Comparison of ENCODE assay signal across 8 cellular contexts in the genomic region with DNA sequence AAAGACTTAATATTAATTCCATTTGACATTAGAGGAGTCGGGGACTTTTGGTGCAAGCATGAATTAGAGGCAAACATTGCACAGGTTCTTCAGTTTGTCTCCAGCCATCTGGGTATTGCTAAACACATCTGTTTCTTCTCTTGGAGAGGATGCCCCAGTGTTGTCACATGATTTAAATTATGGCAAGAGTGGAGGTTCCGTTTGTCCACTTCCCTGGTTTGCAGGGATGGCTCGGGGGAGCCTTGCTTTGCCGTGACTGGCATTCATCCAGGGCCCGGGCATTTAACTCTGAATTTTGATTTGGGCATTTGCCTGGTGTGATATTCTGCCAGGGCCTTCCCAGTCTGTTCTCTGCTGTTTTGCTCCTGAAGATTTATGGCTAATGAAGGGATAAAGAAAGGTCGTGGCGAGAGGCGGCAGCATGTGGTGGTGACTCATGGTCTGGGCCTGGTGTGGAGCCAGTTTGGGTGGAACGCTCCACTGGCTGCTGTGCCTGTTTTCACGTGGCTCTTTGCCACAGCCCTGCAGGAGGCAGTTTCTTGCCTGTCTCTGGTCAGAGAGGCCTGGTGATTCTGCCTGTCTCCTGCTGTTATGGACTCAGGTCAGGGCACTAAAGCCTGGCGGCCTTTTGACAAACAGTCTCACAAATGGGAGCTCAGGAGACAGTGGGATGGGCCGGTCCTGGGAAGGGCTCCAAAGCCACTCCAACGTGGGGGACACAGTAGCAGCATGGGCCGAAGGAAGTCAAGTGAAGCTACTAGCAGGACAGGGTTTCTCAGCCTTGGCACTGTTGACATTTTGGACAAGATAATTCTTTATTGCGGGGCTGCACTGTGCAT.
DNase-seq lines count a peak whose midpoint lies in the region; ATAC-seq, FAIRE-seq and TF ChIP-seq lines count a peak whose summit lies in the region.

No MANE protein-coding gene starts in this region.

- no peak for TF ChIP-seq POLR2A in stomach (IDR thresholded peaks at IDR 0.05)

- CTCF ChIA-PET in MCF 10A (lab: Yijun Ruan, JAX) = interaction anchor here (0.5 to 2.5 kb wide), 11 partner anchors 12 to 567 kb away, joined by 3 to 12 read pairs (median 3); no protein-coding TSS in a partner anchor

- peak; percentile 93 for DNase-seq in DMS 273 (lab: John Stamatoyannopoulos, UW; ENCODE audit: unreplicated experiment)
- DNase-seq in NCI-H1105 treated with DMSO at 0.1 percent for 48 hours (lab: John Stamatoyannopoulos, UW) = peak; percentile 60
- peak; percentile 94 for DNase-seq in MCF 10A (ENCODE audit: unreplicated experiment)
- DNase-seq in kidney = peak; percentile 97
- DNase-seq in stomach = peak; percentile 90
- DNase-seq in activated T-cell treated with anti-CD3 and anti-CD28 coated beads, Interleukin-2, amount 50 U/mL, for 48 hours = no peak
- DNase-seq in activated CD4-positive, alpha-beta T cell treated with anti-CD3 and anti-CD28 coated beads for 48 hours = no peak

- FAIRE-seq in kidney (lab: Jason Lieb, UNC) = no peak

- TF ChIP-seq CTCF in MCF 10A (IDR thresholded peaks at IDR 0.05; ENCODE audit: unreplicated experiment) (no peak), kidney (IDR thresholded peaks at IDR 0.05; ENCODE audit: borderline replicate concordance, extremely low read depth, insufficient read depth) (no peak), stomach (IDR thresholded peaks at IDR 0.05) (no peak)

- H3K9me3 ChIP-seq in kidney (ENCODE audit: control insufficient read depth in 1 of 2, low read length in 2 of 2) (no peaks in the 10 kb centered on the region), stomach (no peaks in the 10 kb centered on the region)

- intact Hi-C loops in MCF 10A (cut with micrococcal nuclease) (loop anchor here (2.0 kb wide), 2 partner anchors 98 to 422 kb away; a partner anchor contains a TSS), kidney (cut with DNase I) (no loop called here), stomach (cut with DNase I; ENCODE audit: low total_unique reads) (no loop called here)

- no TSS peak for BruUV-seq in MCF 10A (replicated peaks; lab: Mats Ljungman, UMichigan)

- WGBS in stomach, 5 donors = 24 to 32% (median 25%) methylated on average over 13 to 15 of the region's 15 CpGs

- POLR2A ChIA-PET in MCF 10A (lab: Yijun Ruan, JAX) = interaction anchor here (0.6 to 5.0 kb wide), 18 partner anchors 16 to 604 kb away, joined by 3 to 115 read pairs (median 4); a partner anchor contains a TSS

- H3K27me3 ChIP-seq in stomach = no peaks in the 10 kb centered on the region

- H3K27ac Mint-ChIP-seq in MCF 10A (ENCODE audit: low read depth, unreplicated experiment) = peak overlapping the region; percentile 84

- H3K4me1 ChIP-seq in kidney (ENCODE audit: control insufficient read depth in 1 of 2, insufficient read depth in 1 of 2, low read depth in 1 of 2, low read length in 2 of 2) (peaks cover 10 to 14% of the 10 kb centered on the region in 2 donors), stomach (peaks cover 19 to 48% (median 30%) of the 10 kb centered on the region in 4 donors)

- peak; percentile 62 for TF ChIP-seq EP300 in stomach (IDR thresholded peaks at IDR 0.05)

- H3K27me3 Mint-ChIP-seq in MCF 10A (ENCODE audit: insufficient read depth, unreplicated experiment) = no peaks in the 10 kb centered on the region

- H3K27ac ChIP-seq in kidney (ENCODE audit: low read depth in 2 of 2, low read length in 2 of 2) (peak overlapping the region; percentile 82 to 85), stomach (peak overlapping the region; percentile 63 to 86 (median 82))

- peak overlapping the region; percentile 52 for H3K4me3 Mint-ChIP-seq in MCF 10A (ENCODE audit: unreplicated experiment)

- H3K9ac ChIP-seq in kidney (ENCODE audit: low read length in 2 of 2) = peak overlapping the region in 1 of 2 donors; percentile 13

- no peaks in the 10 kb centered on the region for H3K9me3 Mint-ChIP-seq in MCF 10A (ENCODE audit: unreplicated experiment)

- ATAC-seq in HG02840 (IDR thresholded peaks at IDR 0.05; ENCODE audit: low FRiP score, unreplicated experiment) = no peak

- peaks cover 45% of the 10 kb centered on the region for H3K4me1 Mint-ChIP-seq in MCF 10A (ENCODE audit: insufficient read depth, unreplicated experiment)

- H3K36me3 ChIP-seq in kidney (ENCODE audit: control insufficient read depth in 1 of 2, insufficient read depth in 2 of 2, low read length in 2 of 2) (no peaks in the 10 kb centered on the region), stomach (no peaks in the 10 kb centered on the region)

- no peaks in the 10 kb centered on the region for H3K36me3 Mint-ChIP-seq in MCF 10A (ENCODE audit: insufficient read depth, unreplicated experiment)

- H3K4me3 ChIP-seq in kidney (ENCODE audit: low read length in 2 of 2) (no peak overlapping the region), stomach (no peak overlapping the region)

Comparison
In these comparisons a context has a peak if more than half of its experiments do, and no peak if none do; other contexts are left out.
1. DNase-seq: peak in DMS 273 (single experiment), NCI-H1105 treated with DMSO at 0.1 percent for 48 hours (single experiment), MCF 10A (single experiment), kidney (single experiment) and stomach (single experiment); none in activated T-cell treated with anti-CD3 and anti-CD28 coated beads, Interleukin-2, amount 50 U/mL, for 48 hours (0 of 2) and activated CD4-positive, alpha-beta T cell treated with anti-CD3 and anti-CD28 coated beads for 48 hours (single experiment).